ENCODE assay signal across 8 cellular contexts in the genomic region with DNA sequence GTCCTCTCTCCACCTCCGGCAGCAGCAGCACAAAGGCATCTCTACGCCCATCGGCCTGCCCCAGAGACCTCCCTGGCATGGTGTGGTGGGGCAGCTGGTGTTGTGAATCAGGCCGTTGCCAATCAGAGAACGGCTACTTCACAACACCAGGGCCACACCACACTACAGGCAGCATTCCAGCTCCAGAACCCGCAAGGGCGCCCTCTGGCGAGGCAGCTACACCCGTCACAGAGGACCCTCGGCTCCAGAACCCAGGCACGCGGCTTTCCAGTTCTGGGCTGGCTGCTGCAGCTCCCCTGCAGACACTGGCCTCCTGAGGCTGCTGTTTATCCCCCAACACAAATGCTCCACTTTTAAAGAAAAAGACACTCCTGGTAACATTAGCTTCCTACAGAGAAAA.
DNase-seq lines count a peak whose midpoint lies in the region; ATAC-seq lines count a peak whose summit lies in the region.

No MANE protein-coding gene starts in this region.

- no peak overlapping the region for H3K4me3 ChIP-seq in trophoblast cell (ENCODE audit: low read depth, low read length)

- no CpG with 5 or more reads among the region's 12 CpGs for WGBS in trophoblast cell (ENCODE audit: extremely low coverage, insufficient coverage, insufficient read length)

- no peak overlapping the region for H3K18ac ChIP-seq in trophoblast cell (ENCODE audit: low read length)

- DNase-seq in Right ventricle myocardium superior: peak; percentile 63
- DNase-seq in cardiac septum (ENCODE audit: low spot score): no peak
- peak; percentile 44 for DNase-seq in RPMI8226
- DNase-seq in ecto neural progenitor cell (ENCODE audit: low spot score): peak; percentile 78
- peak; percentile 12 to 64 for DNase-seq in trophoblast cell
- no peak for DNase-seq in activated gamma-delta T cell treated with Interleukin-2 at 50 U/mL for 16 hours
- DNase-seq in middle frontal gyrus (ENCODE audit: extremely low spot score, low spot score): no peak

- H4K91ac ChIP-seq in trophoblast cell (ENCODE audit: low read depth, low read length): peak overlapping the region; percentile 23

- no peak overlapping the region for H2AFZ ChIP-seq in trophoblast cell (ENCODE audit: insufficient read depth, low read length, poor library complexity)

- no peak overlapping the region for H3K23ac ChIP-seq in trophoblast cell (ENCODE audit: low read length)

- peak overlapping the region; percentile 41 for H2BK12ac ChIP-seq in trophoblast cell (ENCODE audit: low read length)

- H3K4me2 ChIP-seq in trophoblast cell (ENCODE audit: low read length): no peak overlapping the region

- no peaks in the 10 kb centered on the region for H3K36me3 ChIP-seq in trophoblast cell (ENCODE audit: control insufficient read depth in 1 of 2, insufficient read depth in 2 of 2, low read length in 2 of 2)

- peaks cover 2% of the 10 kb centered on the region for H3K79me1 ChIP-seq in trophoblast cell (ENCODE audit: low read length)

- peaks cover 15 to 17% of the 10 kb centered on the region in 2 experiments for H3K4me1 ChIP-seq in trophoblast cell (ENCODE audit: control insufficient read depth in 1 of 2, insufficient read depth in 2 of 2, low read length in 2 of 2)

- H3K9me3 ChIP-seq in trophoblast cell (ENCODE audit: insufficient read depth, low read depth, low read length): no peaks in the 10 kb centered on the region

- H3K9ac ChIP-seq in trophoblast cell (ENCODE audit: low read length): no peak overlapping the region

- H3K4ac ChIP-seq in trophoblast cell (ENCODE audit: low read depth, low read length): no peak overlapping the region

- intact Hi-C loops in Right ventricle myocardium superior (cut with DNase I) (no loop called here), cardiac septum (cut with DNase I) (no loop called here)

- no peak overlapping the region for H4K12ac ChIP-seq in trophoblast cell (ENCODE audit: low read depth, low read length)

- peak overlapping the region; percentile 30 for H3K27ac ChIP-seq in trophoblast cell (ENCODE audit: low read depth, low read length)

- H3K14ac ChIP-seq in trophoblast cell (ENCODE audit: low read length): peak overlapping the region; percentile 19

- no peak overlapping the region for H2AK5ac ChIP-seq in trophoblast cell (ENCODE audit: low read length)

- ATAC-seq in Right ventricle myocardium superior (ENCODE audit: poor library complexity): peak; percentile 68
- no peak for ATAC-seq in HG02588 (IDR thresholded peaks at IDR 0.05; ENCODE audit: unreplicated experiment)

- H3K79me2 ChIP-seq in trophoblast cell (ENCODE audit: control insufficient read depth, insufficient read depth, low read length, poor library complexity): no peaks in the 10 kb centered on the region

- H2BK5ac ChIP-seq in trophoblast cell (ENCODE audit: low read depth, low read length, poor library complexity): no peak overlapping the region

- H2BK120ac ChIP-seq in trophoblast cell (ENCODE audit: insufficient read depth, low read length, poor library complexity): peak overlapping the region; percentile 51

- H3K27me3 ChIP-seq in trophoblast cell (ENCODE audit: insufficient read depth, low read length): no peaks in the 10 kb centered on the region

- H4K8ac ChIP-seq in trophoblast cell (ENCODE audit: low read depth, low read length): no peak overlapping the region

Comparison
In these comparisons a context has a peak if more than half of its experiments do, and no peak if none do; other contexts are left out.
1. DNase-seq: peak in Right ventricle myocardium superior (single experiment), RPMI8226 (single experiment), ecto neural progenitor cell (single experiment) and trophoblast cell (2 of 2); none in cardiac septum (single experiment), activated gamma-delta T cell treated with Interleukin-2 at 50 U/mL for 16 hours (single experiment) and middle frontal gyrus (single experiment).